Comparison of ENCODE assay signal across 8 cellular contexts in the genomic region with DNA sequence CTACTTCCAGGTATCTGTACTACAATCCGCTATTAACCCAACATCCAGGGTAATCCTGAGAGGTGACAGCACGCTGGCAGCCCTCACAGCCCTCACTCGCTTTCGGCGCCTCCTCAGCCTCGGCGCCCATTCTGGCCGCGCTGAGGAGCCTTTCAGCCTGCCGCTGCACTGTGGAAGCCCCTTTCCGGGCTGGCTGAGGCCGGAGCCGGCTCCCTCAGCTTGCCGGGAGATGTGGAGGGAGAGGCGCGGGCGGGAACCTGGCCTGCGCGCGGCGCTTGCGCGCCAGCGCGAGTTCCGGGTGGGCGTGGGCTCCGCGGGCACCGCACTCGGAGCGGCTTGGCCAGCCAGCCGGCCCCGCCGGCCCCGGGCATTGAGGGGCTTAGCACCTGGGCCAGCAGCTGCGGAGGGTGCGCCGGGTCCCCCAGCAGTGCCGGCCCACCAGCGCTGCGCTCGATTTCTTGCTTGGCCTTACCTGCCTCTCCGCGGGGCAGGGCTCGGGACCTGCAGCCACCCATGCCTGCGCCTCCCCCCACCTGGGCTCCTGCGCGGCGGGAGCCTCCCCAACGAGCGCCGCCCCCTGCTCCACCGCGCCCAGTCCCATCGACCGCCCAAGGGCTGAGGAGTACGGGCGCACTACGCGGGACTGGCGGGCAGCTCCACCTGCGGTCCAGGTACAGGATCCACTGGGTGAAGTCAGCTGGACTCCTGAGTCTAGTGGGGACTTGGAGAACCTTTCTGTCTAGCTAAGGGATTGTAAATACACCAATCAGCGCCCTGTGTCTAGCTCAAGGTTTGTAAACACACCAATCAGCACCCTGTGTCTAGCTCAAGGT.
A peak's percentile ranks its signal among the peaks of the same experiment; 100 is the strongest.
DNase-seq lines count a peak whose midpoint lies in the region; ATAC-seq, FAIRE-seq and TF ChIP-seq lines count a peak whose summit lies in the region.

No MANE protein-coding gene starts in this region.

- ATAC-seq in mucosa of descending colon (peak; percentile 93), HG03039 (IDR thresholded peaks at IDR 0.05; ENCODE audit: unreplicated experiment) (no peak)

- peak overlapping the region; percentile 71 for H3K4me3 Mint-ChIP-seq in dendritic cell treated with granulocyte-macrophage colony-stimulating factor and Interleukin-4, amounts not matched to agents 40 ng/mL and 50 ng/mL, for 4 days

- no peak for TF ChIP-seq POLR2A in GM12892 (IDR thresholded peaks at IDR 0.05; ENCODE audit: low read depth, low read length)

- H3K9me3 ChIP-seq in mucosa of descending colon: no peaks in the 10 kb centered on the region

- TF ChIP-seq CTCF in GM12864 (IDR thresholded peaks at IDR 0.05; ENCODE audit: low read depth, low read length, missing control alignments): no peak
- no peak for TF ChIP-seq CTCF in mucosa of descending colon (IDR thresholded peaks at IDR 0.05)

- H3K27ac Mint-ChIP-seq in dendritic cell treated with granulocyte-macrophage colony-stimulating factor and Interleukin-4, amounts not matched to agents 40 ng/mL and 50 ng/mL, for 4 days: no peak overlapping the region

- FAIRE-seq in GM12892 (lab: Jason Lieb, UNC): no peak

- H3K36me3 Mint-ChIP-seq in dendritic cell treated with granulocyte-macrophage colony-stimulating factor and Interleukin-4, amounts not matched to agents 40 ng/mL and 50 ng/mL, for 4 days (ENCODE audit: low read depth): no peaks in the 10 kb centered on the region

- no peaks in the 10 kb centered on the region for H3K36me3 ChIP-seq in mucosa of descending colon (ENCODE audit: low read depth)

- no peaks in the 10 kb centered on the region for H3K4me1 ChIP-seq in mucosa of descending colon (ENCODE audit: low read depth)

- H3K9me3 Mint-ChIP-seq in dendritic cell treated with granulocyte-macrophage colony-stimulating factor and Interleukin-4, amounts not matched to agents 40 ng/mL and 50 ng/mL, for 4 days: no peaks in the 10 kb centered on the region

- H3K4me1 Mint-ChIP-seq in dendritic cell treated with granulocyte-macrophage colony-stimulating factor and Interleukin-4, amounts not matched to agents 40 ng/mL and 50 ng/mL, for 4 days (ENCODE audit: low read depth): no peaks in the 10 kb centered on the region

- intact Hi-C loops in dendritic cell treated with granulocyte-macrophage colony-stimulating factor and Interleukin-4, amounts not matched to agents 40 ng/mL and 50 ng/mL, for 4 days (cut with micrococcal nuclease): no loop called here
- intact Hi-C loops in mucosa of descending colon (cut with DNase I, micrococcal nuclease): no loop called here

- H3K27me3 Mint-ChIP-seq in dendritic cell treated with granulocyte-macrophage colony-stimulating factor and Interleukin-4, amounts not matched to agents 40 ng/mL and 50 ng/mL, for 4 days: peaks cover 10% of the 10 kb centered on the region

- no peak for DNase-seq in GM12864 (ENCODE audit: low read depth)
- DNase-seq in NCI-H1092 (lab: John Stamatoyannopoulos, UW): peak; percentile 26
- peak; percentile 61 to 81 (median 67) for DNase-seq in mucosa of descending colon
- DNase-seq in hepatic stellate cell (ENCODE audit: low spot score): no peak
- DNase-seq in GM12892 (ENCODE audit: insufficient read length): no peak
- no peak for DNase-seq in Ammon's horn (ENCODE audit: low spot score)

- H3K4me3 ChIP-seq in GM12864 (ENCODE audit: low read depth, low read length) (peak overlapping the region; percentile 48), mucosa of descending colon (peak overlapping the region; percentile 32)

Comparison
In these comparisons a context has a peak if more than half of its experiments do, and no peak if none do; other contexts are left out.
1. DNase-seq: peak in NCI-H1092 (single experiment) and mucosa of descending colon (3 of 3); none in GM12864 (single experiment), hepatic stellate cell (single experiment), GM12892 (single experiment) and Ammon's horn (single experiment).